In genomic region chrX:136115124-136115908, GRCh38 we compare ENCODE assay signal across 17 cellular contexts. TPM values are rescaled to one million over a fixed set of nuclear protein-coding genes. Genes with fewer than 3 reads are reported as not detected.
DNase-seq lines count a peak whose midpoint lies in the region; ATAC-seq and TF ChIP-seq lines count a peak whose summit lies in the region.
"Had no signal": no experiment of that assay in that cellular context is flagged by ENCODE, and none has a peak within 500 bp of the region (broad histone marks: within the 10 kb centered on the region; RNA-seq: fewer than 3 reads in every experiment).

No MANE protein-coding gene starts in this region.

- H3K4me1 ChIP-seq in tibial artery: peaks cover 0 to 54% (median 6%) of the 10 kb centered on the region in 4 donors

- H3K27ac ChIP-seq in tibial artery: peak overlapping the region; percentile 66 to 75
- H3K27ac ChIP-seq: ovary had no signal

- no peaks in the 10 kb centered on the region for H3K36me3 Mint-ChIP-seq in activated CD4-positive, alpha-beta T cell treated with anti-CD3 and anti-CD28 coated beads, Interleukin-2, amount 10 ng/mL, durations not matched to agents 24 days and 14 days (ENCODE audit: low read depth)
- H3K36me3 Mint-ChIP-seq: activated naive CD8-positive, alpha-beta T cell treated with anti-CD3 and anti-CD28 coated beads for 36 hours had no signal

- intact Hi-C loops in tibial artery (cut with DNase I; ENCODE audit: low total_unique reads): no loop called here
- intact Hi-C loops in activated CD4-positive, alpha-beta T cell treated with anti-CD3 and anti-CD28 coated beads, Interleukin-2, amount 10 ng/mL, durations not matched to agents 24 days and 14 days (cut with micrococcal nuclease): no loop called here

- H3K27ac Mint-ChIP-seq in activated CD4-positive, alpha-beta T cell treated with anti-CD3 and anti-CD28 coated beads, Interleukin-2, amount 10 ng/mL, durations not matched to agents 24 days and 14 days: no peak overlapping the region
- H3K27ac Mint-ChIP-seq: activated naive CD8-positive, alpha-beta T cell treated with anti-CD3 and anti-CD28 coated beads for 36 hours; activated T-cell treated with anti-CD3 and anti-CD28 coated beads, Interleukin-2, amount 50 U/mL, for 24 hours had no signal

- no peaks in the 10 kb centered on the region for H3K27me3 ChIP-seq in tibial artery
- H3K27me3 ChIP-seq: heart left ventricle, ovary had no signal

- in situ Hi-C loops in KBM-7 (cut with MboI; ENCODE audit: low pct_unique_long_range_greater_than_20kb, low sequenced_read_pairs): no loop called here

- no peaks in the 10 kb centered on the region for H3K4me1 Mint-ChIP-seq in activated CD4-positive, alpha-beta T cell treated with anti-CD3 and anti-CD28 coated beads, Interleukin-2, amount 10 ng/mL, durations not matched to agents 24 days and 14 days
- H3K4me1 Mint-ChIP-seq: activated naive CD8-positive, alpha-beta T cell treated with anti-CD3 and anti-CD28 coated beads for 36 hours had no signal

- no peak for TF ChIP-seq CTCF in tibial artery (IDR thresholded peaks at IDR 0.05)

- H3K27me3 Mint-ChIP-seq in activated CD4-positive, alpha-beta T cell treated with anti-CD3 and anti-CD28 coated beads, Interleukin-2, amount 10 ng/mL, durations not matched to agents 24 days and 14 days: no peaks in the 10 kb centered on the region
- H3K27me3 Mint-ChIP-seq: activated naive CD8-positive, alpha-beta T cell treated with anti-CD3 and anti-CD28 coated beads for 36 hours had no signal

- H3K4me3 Mint-ChIP-seq in activated CD4-positive, alpha-beta T cell treated with anti-CD3 and anti-CD28 coated beads, Interleukin-2, amount 10 ng/mL, durations not matched to agents 24 days and 14 days: no peak overlapping the region
- H3K4me3 Mint-ChIP-seq: activated naive CD8-positive, alpha-beta T cell treated with anti-CD3 and anti-CD28 coated beads for 36 hours; activated T-cell treated with anti-CD3 and anti-CD28 coated beads, Interleukin-2, amount 50 U/mL, for 24 hours had no signal

- no peak for ATAC-seq in HG03460 (IDR thresholded peaks at IDR 0.05; ENCODE audit: unreplicated experiment)

- H3K36me3 ChIP-seq in tibial artery: no peaks in the 10 kb centered on the region
- H3K36me3 ChIP-seq: heart left ventricle, ovary had no signal

- no peaks in the 10 kb centered on the region for H3K9me3 ChIP-seq in tibial artery
- H3K9me3 ChIP-seq: ovary had no signal

- no peak overlapping the region for H3K4me3 ChIP-seq in tibial artery
- H3K4me3 ChIP-seq: heart left ventricle, ovary had no signal

- no peaks in the 10 kb centered on the region for H3K9me3 Mint-ChIP-seq in activated CD4-positive, alpha-beta T cell treated with anti-CD3 and anti-CD28 coated beads, Interleukin-2, amount 10 ng/mL, durations not matched to agents 24 days and 14 days
- H3K9me3 Mint-ChIP-seq: activated naive CD8-positive, alpha-beta T cell treated with anti-CD3 and anti-CD28 coated beads for 36 hours; activated T-cell treated with anti-CD3 and anti-CD28 coated beads, Interleukin-2, amount 50 U/mL, for 24 hours had no signal

- DNase-seq in KBM-7 (peak; percentile 1), amniotic epithelial cell (ENCODE audit: low read depth) (peak; percentile 59), hepatic stellate cell (ENCODE audit: low spot score) (peak; percentile 4), tibial artery (no peak), HUDEP-2 (lab: John Stamatoyannopoulos, UW; ENCODE audit: unreplicated experiment in 76 of 76) (no peak)
- no peak for DNase-seq in activated CD4-positive, alpha-beta T cell treated with anti-CD3 and anti-CD28 coated beads, Interleukin-2, amount 10 ng/mL, durations not matched to agents 24 days and 14 days
- DNase-seq: activated CD4-positive, alpha-beta T cell treated with anti-CD3 and anti-CD28 coated beads, Interleukin-2, amount 50 U/mL, for 1 hour; activated naive CD8-positive, alpha-beta T cell treated with anti-CD3 and anti-CD28 coated beads for 36 hours; activated T-cell treated with anti-CD3 and anti-CD28 coated beads, Interleukin-2, amount 50 U/mL, for 24 hours; heart left ventricle; kidney glomerular epithelial cell; NCI-H2081; NCI-H524; OCI-M1; stimulated activated CD4-positive, alpha-beta T cell treated with anti-CD3 and anti-CD28 coated beads, Interleukin-15, amount 100 ng/mL, for 24 hours had no signal

RNA-seq across cellular contexts. Expression of gene FHL1, which starts 32.0 kb away (rescaled TPM):
- total RNA-seq in activated CD4-positive, alpha-beta T cell treated with anti-CD3 and anti-CD28 coated beads, Interleukin-2, amount 10 ng/mL, durations not matched to agents 24 days and 14 days: 14.0 and 15.2 TPM in 2 replicates

Comparison
In these comparisons a context has a peak if more than half of its experiments do, and no peak if none do; other contexts are left out.
1. DNase-seq: peak in KBM-7 (single experiment), amniotic epithelial cell (single experiment) and hepatic stellate cell (single experiment); none in tibial artery (0 of 2), activated CD4-positive, alpha-beta T cell treated with anti-CD3 and anti-CD28 coated beads, Interleukin-2, amount 10 ng/mL, durations not matched to agents 24 days and 14 days (single experiment) and HUDEP-2 (0 of 76).